29 cellular contexts compared by ENCODE assay signal in the genomic region with DNA sequence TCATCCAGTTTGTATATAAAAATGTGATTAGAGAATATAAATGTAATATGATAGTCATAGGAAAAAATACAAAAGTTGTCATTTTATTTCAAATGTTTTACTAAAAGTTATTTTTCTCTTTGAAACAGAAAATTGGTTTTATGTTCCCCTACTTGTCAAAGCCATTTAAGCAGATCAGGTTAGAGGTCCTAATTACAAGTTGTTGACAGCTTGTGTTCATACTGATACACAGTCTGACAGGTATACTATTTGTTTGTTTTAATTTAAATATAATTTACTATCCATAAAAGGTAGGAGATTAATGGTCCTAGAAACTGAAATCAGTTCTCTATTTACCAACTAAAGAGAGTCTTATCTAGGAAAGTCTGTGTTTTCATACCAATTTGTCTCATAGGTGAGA.
"Had no signal": no experiment of that assay in that cellular context is flagged by ENCODE, and none has a peak within 500 bp of the region (broad histone marks: within the 10 kb centered on the region; RNA-seq: fewer than 3 reads in every experiment).

No MANE protein-coding gene starts in this region.

- H3K9me3 ChIP-seq: adrenal gland had no signal

- H3K4me1 ChIP-seq: adrenal gland, ascending aorta had no signal

- H3K27ac ChIP-seq: adrenal gland, ascending aorta, cardiac muscle cell, VCaP had no signal

- H3K36me3 ChIP-seq: adrenal gland, ascending aorta, cardiac muscle cell had no signal

- DNase-seq: activated B cell treated with CpG ODN at 0.5 μM for 24 hours; activated CD4-positive, alpha-beta memory T cell treated with anti-CD3 and anti-CD28 coated beads for 36 hours; activated CD4-positive, alpha-beta T cell treated with anti-CD3 and anti-CD28 coated beads for 4 hours; activated CD4-positive, alpha-beta T cell treated with anti-CD3 and anti-CD28 coated beads, Interleukin-2, amount 10 ng/mL, durations not matched to agents 24 days and 14 days; activated CD4-positive, alpha-beta T cell treated with anti-CD3 and anti-CD28 coated beads, Interleukin-2, amount 50 U/mL, for 1 hour; activated CD4-positive, alpha-beta T cell treated with anti-CD3 and anti-CD28 coated beads, Interleukin-2, amount 50 U/mL, for 4 hours; activated CD4-positive, CD25-positive, alpha-beta regulatory T cell treated with anti-CD3 and anti-CD28 coated beads, Interleukin-2, amount 50 U/mL, for 72 hours; activated CD8-positive, alpha-beta memory T cell treated with anti-CD3 and anti-CD28 coated beads, Interleukin-2, amount 50 U/mL, for 4 hours; activated CD8-positive, alpha-beta T cell treated with anti-CD3 and anti-CD28 coated beads for 36 hours; activated effector memory CD4-positive, alpha-beta T cell treated with anti-CD3 and anti-CD28 coated beads, Interleukin-2, amount 50 U/mL, for 16 hours; activated gamma-delta T cell treated with Interleukin-2 at 50 U/mL for 16 hours; activated naive CD4-positive, alpha-beta T cell; activated naive CD4-positive, alpha-beta T cell treated with anti-CD3 and anti-CD28 coated beads for 36 hours; activated naive CD4-positive, alpha-beta T cell treated with anti-CD3 and anti-CD28 coated beads, Interleukin-2, amount 50 U/mL, for 16 hours; activated T-cell treated with anti-CD3 and anti-CD28 coated beads for 4 hours; activated T-cell treated with anti-CD3 and anti-CD28 coated beads, Interleukin-2, amount 50 U/mL, for 1 hour; activated T-cell treated with anti-CD3 and anti-CD28 coated beads, Interleukin-2, amount 50 U/mL, for 4 hours; activated T-cell treated with anti-CD3 and anti-CD28 coated beads, Interleukin-2, amount 50 U/mL, for 72 hours; adrenal gland; amygdala; anterior cingulate cortex; caudate nucleus; cerebellar nuclear complex; T-helper 1 cell; T-helper 2 cell; T-helper 9 cell had no signal

- H3K27me3 ChIP-seq: adrenal gland, ascending aorta, cardiac muscle cell had no signal

- H3K4me3 ChIP-seq: adrenal gland, ascending aorta, cardiac muscle cell had no signal
